12 cellular contexts compared by ENCODE assay signal in genomic region chr7:22640269-22640668, GRCh38.
DNase-seq lines count a peak whose midpoint lies in the region; ATAC-seq and TF ChIP-seq lines count a peak whose summit lies in the region.
"Had no signal": no experiment of that assay in that cellular context is flagged by ENCODE, and none has a peak within 500 bp of the region (broad histone marks: within the 10 kb centered on the region; RNA-seq: fewer than 3 reads in every experiment).

No MANE protein-coding gene starts in this region.

- peak; percentile 20 for DNase-seq in activated naive CD8-positive, alpha-beta T cell treated with anti-CD3 and anti-CD28 coated beads, Interleukin-2, amount 50 U/mL, for 24 hours
- DNase-seq in NCI-H2227 (lab: John Stamatoyannopoulos, UW; ENCODE audit: unreplicated experiment): no peak
- DNase-seq in NCI-H1436 (lab: John Stamatoyannopoulos, UW): no peak
- no peak for DNase-seq in osteoblast (ENCODE audit: insufficient read length, low spot score, missing footprints)
- no peak for DNase-seq in SIG-M5 (lab: John Stamatoyannopoulos, UW)
- DNase-seq: DND-41; NK-92 treated with Interleukin-12 subunit alpha and Interleukin-12 subunit beta, amount 100 ng/mL, for 24 hours had no signal

- H3K4me3 Mint-ChIP-seq in activated naive CD8-positive, alpha-beta T cell treated with anti-CD3 and anti-CD28 coated beads, Interleukin-2, amount 50 U/mL, for 24 hours: no peak overlapping the region
- H3K4me3 Mint-ChIP-seq: central memory CD8-positive, alpha-beta T cell; stimulated activated naive CD8-positive, alpha-beta T cell treated with anti-CD3 and anti-CD28 coated beads, Interleukin-15, Interleukin-2, amounts not matched to agents 100 ng/mL and 50 ng/mL, for 24 hours had no signal

- H3K27me3 ChIP-seq in osteoblast (ENCODE audit: insufficient read depth, low read length): no peaks in the 10 kb centered on the region

- peaks cover 18% of the 10 kb centered on the region for H3K27me3 Mint-ChIP-seq in activated naive CD8-positive, alpha-beta T cell treated with anti-CD3 and anti-CD28 coated beads, Interleukin-2, amount 50 U/mL, for 24 hours

- H3K4me1 Mint-ChIP-seq in activated naive CD8-positive, alpha-beta T cell treated with anti-CD3 and anti-CD28 coated beads, Interleukin-2, amount 50 U/mL, for 24 hours: peaks cover 16% of the 10 kb centered on the region
- H3K4me1 Mint-ChIP-seq: central memory CD8-positive, alpha-beta T cell had no signal

- H3K4me2 ChIP-seq in osteoblast (ENCODE audit: insufficient read depth, low read length): no peak overlapping the region

- H3K36me3 Mint-ChIP-seq in activated naive CD8-positive, alpha-beta T cell treated with anti-CD3 and anti-CD28 coated beads, Interleukin-2, amount 50 U/mL, for 24 hours (ENCODE audit: low read depth): peaks cover 8% of the 10 kb centered on the region

- no peak overlapping the region for H3K27ac Mint-ChIP-seq in activated naive CD8-positive, alpha-beta T cell treated with anti-CD3 and anti-CD28 coated beads, Interleukin-2, amount 50 U/mL, for 24 hours
- H3K27ac Mint-ChIP-seq: stimulated activated naive CD8-positive, alpha-beta T cell treated with anti-CD3 and anti-CD28 coated beads, Interleukin-15, Interleukin-2, amounts not matched to agents 100 ng/mL and 50 ng/mL, for 24 hours had no signal

- H4K20me1 ChIP-seq in osteoblast (ENCODE audit: insufficient read depth, low read length): no peaks in the 10 kb centered on the region

- no peak overlapping the region for H2AFZ ChIP-seq in osteoblast (ENCODE audit: low read length)

- H3K79me2 ChIP-seq in osteoblast (ENCODE audit: insufficient read depth, low read length): no peaks in the 10 kb centered on the region

- ATAC-seq in GM18861 (IDR thresholded peaks at IDR 0.05; ENCODE audit: unreplicated experiment) (peak; percentile 99), GM21515 (IDR thresholded peaks at IDR 0.05; ENCODE audit: unreplicated experiment) (peak; percentile 98), HG03175 (IDR thresholded peaks at IDR 0.05; ENCODE audit: unreplicated experiment) (peak; percentile 93)
- peak; percentile 96 for ATAC-seq in activated naive CD8-positive, alpha-beta T cell treated with anti-CD3 and anti-CD28 coated beads, Interleukin-2, amount 50 U/mL, for 24 hours

- H3K9me3 ChIP-seq in osteoblast (ENCODE audit: low read depth, low read length): peaks cover 2% of the 10 kb centered on the region

- TF ChIP-seq CTCF in osteoblast (IDR thresholded peaks at IDR 0.05; ENCODE audit: extremely low read depth, low read depth, low read length): no peak

- H3K4me3 ChIP-seq in osteoblast (ENCODE audit: insufficient read depth, low read length): no peak overlapping the region

- no peaks in the 10 kb centered on the region for H3K36me3 ChIP-seq in osteoblast (ENCODE audit: insufficient read depth, low read length)

- peaks cover 7% of the 10 kb centered on the region for H3K4me1 ChIP-seq in osteoblast (ENCODE audit: insufficient read depth, low read length)

- H3K27ac ChIP-seq in osteoblast (ENCODE audit: low read depth, low read length): no peak overlapping the region

- H3K9me3 Mint-ChIP-seq in activated naive CD8-positive, alpha-beta T cell treated with anti-CD3 and anti-CD28 coated beads, Interleukin-2, amount 50 U/mL, for 24 hours: peaks cover 40% of the 10 kb centered on the region
